ENCODE assay signal across 14 cellular contexts in the genomic region with DNA sequence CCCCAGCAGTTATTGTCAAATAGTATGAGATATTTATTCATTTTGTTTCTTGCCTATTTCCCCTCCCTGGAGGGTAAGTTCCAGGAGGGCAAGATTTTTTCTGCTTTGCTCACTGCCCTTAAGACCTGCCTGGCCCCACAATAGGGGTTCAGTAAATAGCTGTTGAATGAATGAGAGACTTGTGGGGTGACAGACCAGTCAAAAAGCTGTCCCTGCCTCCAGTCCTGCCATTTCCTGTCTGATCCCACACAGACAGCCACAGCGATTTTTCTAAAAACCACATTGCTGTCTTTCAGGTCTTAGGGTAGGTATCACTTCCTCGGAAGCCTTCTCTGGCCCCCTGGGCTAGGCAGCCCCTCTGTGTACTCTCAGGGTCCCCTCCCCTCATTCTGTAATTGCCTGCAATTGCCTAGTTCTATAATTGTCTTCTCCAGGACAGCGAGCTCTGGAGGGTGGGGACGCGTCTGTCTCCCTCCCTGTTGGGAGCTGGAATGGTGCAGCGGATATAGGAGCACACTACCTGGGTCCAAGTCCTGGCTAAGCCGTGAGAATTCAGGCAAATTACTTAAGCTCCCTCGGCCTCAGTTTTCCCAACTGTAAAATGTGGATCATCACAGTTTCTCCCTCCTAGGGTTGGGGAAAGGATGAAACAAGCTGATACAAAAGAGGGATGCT. TPM values are rescaled to one million over a fixed set of nuclear protein-coding genes. Genes with fewer than 3 reads are reported as not detected.
A peak's percentile ranks its signal among the peaks of the same experiment; 100 is the strongest.
DNase-seq lines count a peak whose midpoint lies in the region; ATAC-seq and TF ChIP-seq lines count a peak whose summit lies in the region.
"Had no signal": no experiment of that assay in that cellular context is flagged by ENCODE, and none has a peak within 500 bp of the region (broad histone marks: within the 10 kb centered on the region; RNA-seq: fewer than 3 reads in every experiment).

No MANE protein-coding gene starts in this region.

- no peaks in the 10 kb centered on the region for H3K27me3 Mint-ChIP-seq in endothelial cell (ENCODE audit: unreplicated experiment)

- no peaks in the 10 kb centered on the region for H3K27me3 ChIP-seq in mammary epithelial cell (ENCODE audit: insufficient read depth, low read length)
- no peaks in the 10 kb centered on the region for H3K27me3 ChIP-seq in breast epithelium
- peaks cover under 1% of the 10 kb centered on the region for H3K27me3 ChIP-seq in skeletal muscle satellite cell (ENCODE audit: control insufficient read depth, insufficient read depth, low read length)

- peak overlapping the region; percentile 31 for H3K27ac ChIP-seq in mammary epithelial cell (ENCODE audit: insufficient read depth, low read depth, low read length)
- H3K27ac ChIP-seq in breast epithelium = no peak overlapping the region
- H3K27ac ChIP-seq: thoracic aorta had no signal

- CTCF ChIA-PET in mammary epithelial cell (lab: Charles Lee; ENCODE audit: low non-redundant PET) = interaction anchor here (0.5 to 0.7 kb wide), 4 partner anchors 22 to 214 kb away, joined by 3 to 4 read pairs (median 3); a partner anchor contains a TSS

- no peak for TF ChIP-seq CTCF in mammary epithelial cell (conservative IDR thresholded peaks at IDR 0.05 in 1 of 2, IDR thresholded peaks at IDR 0.05 in 1 of 2; ENCODE audit: extremely low read depth in 1 of 2, insufficient read depth in 1 of 2, low read depth in 1 of 2, low read length in 2 of 2)
- TF ChIP-seq CTCF in breast epithelium (IDR thresholded peaks at IDR 0.05) = no peak
- TF ChIP-seq CTCF in endothelial cell (IDR thresholded peaks at IDR 0.05; ENCODE audit: unreplicated experiment) = no peak

- H3K9me3 Mint-ChIP-seq in endothelial cell (ENCODE audit: unreplicated experiment) = no peaks in the 10 kb centered on the region

- peak; percentile 72 for DNase-seq in mammary epithelial cell
- DNase-seq in breast epithelium (ENCODE audit: low spot score in 2 of 2) = no peak
- DNase-seq in NOMO-1 treated with DMSO at 0.1 percent for 48 hours (lab: John Stamatoyannopoulos, UW; ENCODE audit: unreplicated experiment) = peak; percentile 57
- DNase-seq in endothelial cell (ENCODE audit: low spot score) = no peak
- no peak for DNase-seq in cerebellum (ENCODE audit: low spot score)
- DNase-seq: activated T-cell treated with anti-CD3 and anti-CD28 coated beads, Interleukin-2, amount 50 U/mL, for 48 hours; DMS79 treated with DMSO at 0.1 percent for 48 hours; NCI-H187 treated with DMSO at 0.1 percent for 48 hours; RPMI8226 had no signal

- H3K36me3 ChIP-seq in mammary epithelial cell (ENCODE audit: insufficient read depth, low read length) = no peaks in the 10 kb centered on the region
- no peaks in the 10 kb centered on the region for H3K36me3 ChIP-seq in breast epithelium
- H3K36me3 ChIP-seq in skeletal muscle satellite cell (ENCODE audit: insufficient read depth, low read length) = no peaks in the 10 kb centered on the region
- H3K36me3 ChIP-seq: thoracic aorta had no signal

- no peaks in the 10 kb centered on the region for H3K36me3 Mint-ChIP-seq in endothelial cell (ENCODE audit: low read depth, unreplicated experiment)

- H3K79me2 ChIP-seq in mammary epithelial cell (ENCODE audit: insufficient read depth, low read length) = no peaks in the 10 kb centered on the region

- H3K4me1 ChIP-seq in mammary epithelial cell (ENCODE audit: insufficient read depth, low read length) (peaks cover 50% of the 10 kb centered on the region), breast epithelium (peaks cover 4 to 9% of the 10 kb centered on the region in 2 donors), skeletal muscle satellite cell (ENCODE audit: control insufficient read depth, insufficient read depth, low read length) (peaks cover 40% of the 10 kb centered on the region)

- BruUV-seq in mammary epithelial cell (replicated peaks; lab: Mats Ljungman, UMichigan) = no TSS peak

- H3K9me3 ChIP-seq in mammary epithelial cell (replicated peaks; ENCODE audit: insufficient read depth, low read length) = no peaks in the 10 kb centered on the region
- no peaks in the 10 kb centered on the region for H3K9me3 ChIP-seq in breast epithelium
- no peaks in the 10 kb centered on the region for H3K9me3 ChIP-seq in skeletal muscle satellite cell (replicated peaks; ENCODE audit: low read length)
- H3K9me3 ChIP-seq: thoracic aorta had no signal

- H3K4me3 ChIP-seq in mammary epithelial cell (replicated peaks in 1 of 3; ENCODE audit: insufficient read depth in 1 of 3, low read depth in 2 of 3, low read length in 3 of 3) (peak overlapping the region in 1 of 3 experiments; percentile 1), breast epithelium (no peak overlapping the region), skeletal muscle satellite cell (ENCODE audit: low read length) (no peak overlapping the region)
- H3K4me3 ChIP-seq: thoracic aorta had no signal

- H3K9ac ChIP-seq in mammary epithelial cell (ENCODE audit: insufficient read depth, low read length) (no peak overlapping the region), skeletal muscle satellite cell (ENCODE audit: low read depth, low read length) (peak overlapping the region; percentile 34)

- dilution Hi-C loops in mammary epithelial cell (cut with HindIII; ENCODE audit: low sequenced_read_pairs) = loop anchor here (5.0 kb wide), 1 partner anchor 38 kb away; no protein-coding TSS in a partner anchor

- no peak for TF ChIP-seq POLR2A in breast epithelium (IDR thresholded peaks at IDR 0.05)

- WGBS in mammary epithelial cell (ENCODE audit: low coverage, missing lambda C conversion rate) = 2% methylated on average over 5 of the region's 8 CpGs

- intact Hi-C loops in mammary epithelial cell (cut with micrococcal nuclease) = no loop called here
- intact Hi-C loops in breast epithelium (cut with DNase I; ENCODE audit: low total_unique reads) = no loop called here

- ATAC-seq in GM18520 (IDR thresholded peaks at IDR 0.05; ENCODE audit: unreplicated experiment) = no peak
- ATAC-seq in GM19463 (IDR thresholded peaks at IDR 0.05; ENCODE audit: unreplicated experiment) = no peak

- H3K4me2 ChIP-seq in mammary epithelial cell (ENCODE audit: insufficient read depth, low read depth, low read length) = peak overlapping the region; percentile 77
- H3K4me2 ChIP-seq in skeletal muscle satellite cell (ENCODE audit: low read length) = peak overlapping the region; percentile 56

- no peak overlapping the region for H3K27ac Mint-ChIP-seq in endothelial cell (ENCODE audit: unreplicated experiment)
- H3K27ac Mint-ChIP-seq: progenitor cell of endocrine pancreas had no signal

- H2AFZ ChIP-seq in mammary epithelial cell (ENCODE audit: low read depth, low read length) = peak overlapping the region; percentile 92

- H3K4me3 Mint-ChIP-seq in endothelial cell (ENCODE audit: unreplicated experiment) = peak overlapping the region; percentile 3

- peaks cover 4% of the 10 kb centered on the region for H3K4me1 Mint-ChIP-seq in endothelial cell (ENCODE audit: unreplicated experiment)

- in situ Hi-C loops in mammary epithelial cell (cut with MboI; ENCODE audit: low sequenced_read_pairs in 2 of 2) = no loop called here

- no peaks in the 10 kb centered on the region for H4K20me1 ChIP-seq in mammary epithelial cell (ENCODE audit: insufficient read depth, low read length)

RNA-seq across cellular contexts. Expression of a gene that starts 1.8 kb away (rescaled TPM):
- total RNA-seq in mammary epithelial cell = 1 to 10 TPM in 1 of 2 donors, under 1 TPM in 1; 0.16 to 6.8 TPM
- 0.22 TPM for polyA plus RNA-seq in mammary epithelial cell
- not detected for polyA minus RNA-seq in mammary epithelial cell
- total RNA-seq in breast epithelium = 1 to 10 TPM in 1 of 3 donors, under 1 TPM in 1, not detected in 1; 0.98 to 2.8 TPM
- 1.8 TPM for total RNA-seq in endothelial cell (ENCODE audit: unreplicated experiment)
- under 0.01 TPM in 1 of 2 replicates, not detected in the other for total RNA-seq in skeletal muscle satellite cell (2012; rRNA removed)
- 2.3 TPM for total RNA-seq in cerebellum

RNA-seq across cellular contexts. Expression of a gene that starts 21.9 kb away (rescaled TPM):
- total RNA-seq in mammary epithelial cell = 10 to 100 TPM; 15.1 to 17.2 TPM
- polyA plus RNA-seq in mammary epithelial cell = 11.6 TPM
- polyA minus RNA-seq in mammary epithelial cell = 14.1 TPM
- total RNA-seq in breast epithelium = 10 to 100 TPM in 1 of 3 donors, 1 to 10 TPM in 2; 8.2 to 19.9 (median 9.8) TPM
- 13.4 TPM for total RNA-seq in endothelial cell (ENCODE audit: unreplicated experiment)
- total RNA-seq in skeletal muscle satellite cell (2012; rRNA removed) = 6.8 and 7.0 TPM in 2 replicates
- 4.9 TPM for total RNA-seq in cerebellum

RNA-seq across cellular contexts. Expression of a gene that starts 26.1 kb away (rescaled TPM):
- total RNA-seq in mammary epithelial cell (under 1 TPM in 1 of 2 donors, not detected in 1; under 0.01 TPM), breast epithelium (1 to 10 TPM in 1 of 3 donors, under 1 TPM in 2; 0.16 to 1.3 (median 0.33) TPM), endothelial cell (ENCODE audit: unreplicated experiment) (not detected), cerebellum (not detected)
- polyA plus RNA-seq in mammary epithelial cell = not detected
- not detected for polyA minus RNA-seq in mammary epithelial cell
- not detected in 2 replicates for total RNA-seq in skeletal muscle satellite cell (2012; rRNA removed)
- total RNA-seq: thoracic aorta had no signal

RNA-seq across cellular contexts. Expression of a gene that starts 47.7 kb away (rescaled TPM):
- total RNA-seq in mammary epithelial cell = not detected
- not detected for polyA plus RNA-seq in mammary epithelial cell
- polyA minus RNA-seq in mammary epithelial cell = not detected
- total RNA-seq in breast epithelium = 1 to 10 TPM in 2 of 3 donors, not detected in 1; 2.2 to 4.0 TPM
- total RNA-seq in endothelial cell (ENCODE audit: unreplicated experiment) = not detected
- total RNA-seq in skeletal muscle satellite cell (2012; rRNA removed) = 0.25 TPM in 1 of 2 replicates, not detected in the other
- not detected for total RNA-seq in cerebellum
- total RNA-seq: progenitor cell of endocrine pancreas, thoracic aorta had no signal

Comparison
In these comparisons a context has a peak if more than half of its experiments do, and no peak if none do; other contexts are left out.
1. DNase-seq: peak in mammary epithelial cell (single experiment) and NOMO-1 treated with DMSO at 0.1 percent for 48 hours (single experiment); none in breast epithelium (0 of 2), endothelial cell (single experiment) and cerebellum (single experiment).